ENCODE assay signal across 8 cellular contexts in genomic region chr1:97920275-97920831, GRCh38. TPM values are rescaled to one million over a fixed set of nuclear protein-coding genes. Genes with fewer than 3 reads are reported as not detected.
A peak's percentile ranks its signal among the peaks of the same experiment; 100 is the strongest.
DNase-seq lines count a peak whose midpoint lies in the region; ATAC-seq, FAIRE-seq and TF ChIP-seq lines count a peak whose summit lies in the region.

No MANE protein-coding gene starts in this region.

- H3K4me3 Mint-ChIP-seq in CD14-positive monocyte (peak overlapping the region; percentile 89 to 95), astrocyte (ENCODE audit: unreplicated experiment) (peak overlapping the region; percentile 93)
- H3K4me3 Mint-ChIP-seq in stimulated activated memory B cell treated with anti-CD40 and anti-IgM and Interleukin-4, amounts not matched to agents 10 μg/mL and 1 μg/mL and 100 μg/mL, for 72 hours = peak overlapping the region; percentile 91

- no peaks in the 10 kb centered on the region for H3K9me3 ChIP-seq in astrocyte (ENCODE audit: insufficient read depth, low read depth, low read length)

- H3K4me2 ChIP-seq in astrocyte (ENCODE audit: low read length) = peak overlapping the region; percentile 94

- H2AFZ ChIP-seq in astrocyte (ENCODE audit: low read depth, low read length) = peak overlapping the region; percentile 81

- FAIRE-seq in astrocyte (lab: Jason Lieb, UNC) = no peak

- H3K9me3 Mint-ChIP-seq in CD14-positive monocyte (no peaks in the 10 kb centered on the region), astrocyte (ENCODE audit: unreplicated experiment) (no peaks in the 10 kb centered on the region)
- H3K9me3 Mint-ChIP-seq in stimulated activated memory B cell treated with anti-CD40 and anti-IgM and Interleukin-4, amounts not matched to agents 10 μg/mL and 1 μg/mL and 100 μg/mL, for 72 hours = no peaks in the 10 kb centered on the region

- H3K79me2 ChIP-seq in astrocyte (ENCODE audit: insufficient read depth, low read length) = peaks cover 50% of the 10 kb centered on the region

- H3K27ac ChIP-seq in astrocyte (ENCODE audit: low read depth, low read length) = peak overlapping the region; percentile 93

- no peaks in the 10 kb centered on the region for H3K36me3 ChIP-seq in astrocyte (ENCODE audit: insufficient read depth, low read length)

- TF ChIP-seq CTCF in CD14-positive monocyte (IDR thresholded peaks at IDR 0.05) (no peak), astrocyte (IDR thresholded peaks at IDR 0.05; ENCODE audit: insufficient read depth, low read depth, low read length) (no peak)

- peak; percentile 25 for ATAC-seq in GM21360 (IDR thresholded peaks at IDR 0.05; ENCODE audit: unreplicated experiment)
- no peak for ATAC-seq in stimulated activated memory B cell treated with anti-CD40 and anti-IgM and Interleukin-4, amounts not matched to agents 10 μg/mL and 1 μg/mL and 100 μg/mL, for 72 hours
- no peak for ATAC-seq in HG02642 (IDR thresholded peaks at IDR 0.05; ENCODE audit: poor library complexity, unreplicated experiment)
- ATAC-seq in GM21447 (IDR thresholded peaks at IDR 0.05; ENCODE audit: unreplicated experiment) = no peak

- H3K9ac ChIP-seq in astrocyte (ENCODE audit: low read length) = peak overlapping the region; percentile 97

- H3K27me3 Mint-ChIP-seq in CD14-positive monocyte (ENCODE audit: low read depth in 3 of 3) = peaks cover 0 to 1% (median 0%) of the 10 kb centered on the region in 3 donors
- no peaks in the 10 kb centered on the region for H3K27me3 Mint-ChIP-seq in astrocyte (ENCODE audit: low read depth, unreplicated experiment)
- no peaks in the 10 kb centered on the region for H3K27me3 Mint-ChIP-seq in stimulated activated memory B cell treated with anti-CD40 and anti-IgM and Interleukin-4, amounts not matched to agents 10 μg/mL and 1 μg/mL and 100 μg/mL, for 72 hours

- H3K36me3 Mint-ChIP-seq in CD14-positive monocyte (peaks cover 6 to 10% of the 10 kb centered on the region in 2 donors), astrocyte (ENCODE audit: low read depth, unreplicated experiment) (no peaks in the 10 kb centered on the region)
- no peaks in the 10 kb centered on the region for H3K36me3 Mint-ChIP-seq in stimulated activated memory B cell treated with anti-CD40 and anti-IgM and Interleukin-4, amounts not matched to agents 10 μg/mL and 1 μg/mL and 100 μg/mL, for 72 hours

- H3K4me1 Mint-ChIP-seq in CD14-positive monocyte (peaks cover 47% of the 10 kb centered on the region), astrocyte (ENCODE audit: low read depth, unreplicated experiment) (peaks cover 18% of the 10 kb centered on the region)
- peaks cover 22% of the 10 kb centered on the region for H3K4me1 Mint-ChIP-seq in stimulated activated memory B cell treated with anti-CD40 and anti-IgM and Interleukin-4, amounts not matched to agents 10 μg/mL and 1 μg/mL and 100 μg/mL, for 72 hours

- DNase-seq in CD14-positive monocyte (ENCODE audit: low spot score) (no peak), NCI-H1105 (lab: John Stamatoyannopoulos, UW) (peak; percentile 37), astrocyte (ENCODE audit: low read depth) (peak; percentile 22), inferior parietal cortex (ENCODE audit: extremely low spot score) (peak; percentile 47)

- H3K27ac Mint-ChIP-seq in CD14-positive monocyte (peak overlapping the region; percentile 92 to 97 (median 96)), astrocyte (ENCODE audit: unreplicated experiment) (peak overlapping the region; percentile 7)
- peak overlapping the region; percentile 88 for H3K27ac Mint-ChIP-seq in stimulated activated memory B cell treated with anti-CD40 and anti-IgM and Interleukin-4, amounts not matched to agents 10 μg/mL and 1 μg/mL and 100 μg/mL, for 72 hours

- H4K20me1 ChIP-seq in astrocyte (ENCODE audit: insufficient read depth, low read length) = no peaks in the 10 kb centered on the region

- no peaks in the 10 kb centered on the region for H3K27me3 ChIP-seq in astrocyte (ENCODE audit: insufficient read depth, low read length)

- peaks cover 8% of the 10 kb centered on the region for H3K4me1 ChIP-seq in astrocyte (ENCODE audit: insufficient read depth, low read length)

- H3K4me3 ChIP-seq in astrocyte (ENCODE audit: insufficient read depth, low read depth, low read length) = peak overlapping the region; percentile 88

- intact Hi-C loops in CD14-positive monocyte (cut with micrococcal nuclease) = no loop called here

RNA-seq across cellular contexts. Expression of gene DPYD, which starts 0.5 kb away (rescaled TPM):
- polyA plus RNA-seq in CD14-positive monocyte = 100 to 1,000 TPM; 144 to 171 TPM
- 7.5 and 8.8 TPM in 2 replicates for total RNA-seq in astrocyte

Comparison
In these comparisons a context has a peak if more than half of its experiments do, and no peak if none do; other contexts are left out.
1. H3K27ac Mint-ChIP-seq: peak in every context shown above with its lines; median percentile 96 in CD14-positive monocyte; 88 in stimulated activated memory B cell treated with anti-CD40 and anti-IgM and Interleukin-4, amounts not matched to agents 10 μg/mL and 1 μg/mL and 100 μg/mL, for 72 hours; 7 in astrocyte.